ENCODE assay signal across 8 cellular contexts in genomic region chr18:45275367-45276113, GRCh38.
DNase-seq lines count a peak whose midpoint lies in the region; ATAC-seq and TF ChIP-seq lines count a peak whose summit lies in the region.

No MANE protein-coding gene starts in this region.

- no peaks in the 10 kb centered on the region for H3K36me3 Mint-ChIP-seq in stimulated activated naive B cell treated with anti-CD40 and anti-IgM and Interleukin-4, amounts not matched to agents 10 μg/mL and 1 μg/mL and 100 μg/mL, for 72 hours

- H3K27me3 Mint-ChIP-seq in stimulated activated naive B cell treated with anti-CD40 and anti-IgM and Interleukin-4, amounts not matched to agents 10 μg/mL and 1 μg/mL and 100 μg/mL, for 72 hours, result peaks cover 0 to 5% of the 10 kb centered on the region in 2 donors

- peaks cover 5 to 6% of the 10 kb centered on the region in 2 donors for H3K9me3 Mint-ChIP-seq in stimulated activated naive B cell treated with anti-CD40 and anti-IgM and Interleukin-4, amounts not matched to agents 10 μg/mL and 1 μg/mL and 100 μg/mL, for 72 hours

- no peak for ATAC-seq in mucosa of descending colon
- no peak for ATAC-seq in GM18498 (IDR thresholded peaks at IDR 0.05; ENCODE audit: unreplicated experiment)
- no peak for ATAC-seq in stimulated activated naive B cell treated with anti-CD40 and anti-IgM and Interleukin-4, amounts not matched to agents 10 μg/mL and 1 μg/mL and 100 μg/mL, for 72 hours (replicated peaks)
- ATAC-seq in HG02642 (IDR thresholded peaks at IDR 0.05; ENCODE audit: poor library complexity, unreplicated experiment), result no peak

- no peak overlapping the region for H3K4me3 Mint-ChIP-seq in stimulated activated naive B cell treated with anti-CD40 and anti-IgM and Interleukin-4, amounts not matched to agents 10 μg/mL and 1 μg/mL and 100 μg/mL, for 72 hours

- no peaks in the 10 kb centered on the region for H3K36me3 ChIP-seq in mucosa of descending colon (ENCODE audit: low read depth)

- no peak overlapping the region for H3K27ac Mint-ChIP-seq in stimulated activated naive B cell treated with anti-CD40 and anti-IgM and Interleukin-4, amounts not matched to agents 10 μg/mL and 1 μg/mL and 100 μg/mL, for 72 hours

- DNase-seq in EH (ENCODE audit: low read depth) (peak; percentile 16), Kasumi-1 (lab: John Stamatoyannopoulos, UW) (peak; percentile 39 to 60), astrocyte of the hippocampus (ENCODE audit: low read depth, low spot score) (peak; percentile 25), mucosa of descending colon (peak in 1 of 3 donors; percentile 44), nucleus accumbens (lab: John Stamatoyannopoulos, UW) (no peak)
- DNase-seq in stimulated activated naive B cell treated with anti-CD40 and anti-IgM and Interleukin-4, amounts not matched to agents 10 μg/mL and 1 μg/mL and 100 μg/mL, for 72 hours, result no peak

- H3K4me1 Mint-ChIP-seq in stimulated activated naive B cell treated with anti-CD40 and anti-IgM and Interleukin-4, amounts not matched to agents 10 μg/mL and 1 μg/mL and 100 μg/mL, for 72 hours, result no peaks in the 10 kb centered on the region

- intact Hi-C loops in mucosa of descending colon (cut with DNase I, micrococcal nuclease), result loop anchor here in 1 of 2 donors (5.0 kb wide), 1 partner anchor 107 kb away; no protein-coding TSS in a partner anchor

- H3K9me3 ChIP-seq in mucosa of descending colon, result no peaks in the 10 kb centered on the region

- H3K4me3 ChIP-seq in mucosa of descending colon, result no peak overlapping the region

- peaks cover 8% of the 10 kb centered on the region for H3K4me1 ChIP-seq in mucosa of descending colon (ENCODE audit: low read depth)

- TF ChIP-seq CTCF in mucosa of descending colon (IDR thresholded peaks at IDR 0.05), result peak; percentile 61

Comparison
In these comparisons a context has a peak if more than half of its experiments do, and no peak if none do; other contexts are left out.
1. DNase-seq: peak in EH (single experiment), Kasumi-1 (2 of 2) and astrocyte of the hippocampus (single experiment); none in nucleus accumbens (0 of 56) and stimulated activated naive B cell treated with anti-CD40 and anti-IgM and Interleukin-4, amounts not matched to agents 10 μg/mL and 1 μg/mL and 100 μg/mL, for 72 hours (single experiment).